Comparison of ENCODE assay signal across 11 cellular contexts in the genomic region with DNA sequence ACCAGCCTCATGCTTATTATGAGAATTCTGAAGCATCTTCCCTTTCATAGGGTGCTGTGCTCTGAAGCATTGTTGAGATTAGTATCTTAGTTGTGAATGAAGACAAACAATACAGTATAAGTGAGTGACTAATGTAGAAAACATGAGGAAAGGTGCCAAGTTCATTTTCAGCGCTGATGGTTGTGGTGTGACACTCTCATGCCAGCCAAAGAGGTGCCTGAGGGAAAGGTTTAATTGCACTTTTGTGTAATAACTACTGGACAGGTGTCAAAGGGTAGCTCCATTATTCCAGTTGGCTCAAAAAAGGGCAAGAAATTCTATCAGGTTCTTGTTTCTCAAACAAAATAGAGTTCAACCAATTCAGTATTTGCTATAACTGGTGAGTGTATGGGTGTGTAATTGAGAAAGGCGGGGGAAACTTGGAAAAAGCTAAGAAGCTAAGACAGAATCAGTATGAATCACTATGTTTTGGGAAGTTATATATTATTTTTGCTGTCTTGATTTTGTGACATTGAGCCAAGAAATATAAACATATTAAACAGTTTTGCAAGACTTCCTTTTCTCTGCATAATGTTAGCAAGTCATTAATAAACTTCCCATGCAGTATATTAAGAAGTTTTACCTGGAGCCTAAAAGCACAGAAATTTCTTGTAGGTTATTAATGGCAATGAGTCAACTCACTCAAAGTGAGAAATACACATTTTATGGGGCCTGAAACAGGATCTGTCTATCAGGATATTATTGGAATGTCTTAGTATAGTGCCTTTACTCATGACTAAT. TPM values are rescaled to one million over a fixed set of nuclear protein-coding genes. Genes with fewer than 3 reads are reported as not detected.
DNase-seq lines count a peak whose midpoint lies in the region; ATAC-seq, FAIRE-seq and TF ChIP-seq lines count a peak whose summit lies in the region.
"Had no signal": no experiment of that assay in that cellular context is flagged by ENCODE, and none has a peak within 500 bp of the region (broad histone marks: within the 10 kb centered on the region; RNA-seq: fewer than 3 reads in every experiment).

No MANE protein-coding gene starts in this region.

- peaks cover 3% of the 10 kb centered on the region; the same call in 1 of the 2 replicates for H3K9me1 ChIP-seq in IMR-90 (ENCODE audit: insufficient read depth, low read length)

- no peak overlapping the region for H4K5ac ChIP-seq in IMR-90 (ENCODE audit: low read depth, low read length)

- no peaks in the 10 kb centered on the region for H3F3A ChIP-seq in neural progenitor cell (ENCODE audit: low read depth)

- H3K36me3 Mint-ChIP-seq in neural progenitor cell = no peaks in the 10 kb centered on the region
- H3K36me3 Mint-ChIP-seq: activated CD4-positive, alpha-beta memory T cell treated with anti-CD3 and anti-CD28 coated beads for 36 hours had no signal

- no peak overlapping the region for H3K18ac ChIP-seq in IMR-90 (ENCODE audit: low read depth, low read length)

- POLR2A ChIA-PET in IMR-90 (lab: Charles Lee; ENCODE audit: unreplicated experiment) (no interaction called here), HepG2 (lab: Yijun Ruan, JAX) (no interaction called here)

- no peak overlapping the region; the same call in 1 of the 2 replicates for H3K23ac ChIP-seq in IMR-90 (ENCODE audit: low read depth, low read length)

- no peaks in the 10 kb centered on the region for H3K27me3 ChIP-seq in IMR-90 (ENCODE audit: control insufficient read depth, insufficient read depth, low read length)
- no peaks in the 10 kb centered on the region for H3K27me3 ChIP-seq in HepG2 (ENCODE audit: control insufficient read depth in 1 of 2, insufficient read depth in 2 of 2, low read length in 2 of 2)
- H3K27me3 ChIP-seq in neural progenitor cell = no peaks in the 10 kb centered on the region

- dilution Hi-C loops in IMR-90 (cut with HindIII; ENCODE audit: low sequenced_read_pairs, unreplicated experiment) = no loop called here

- H2AK5ac ChIP-seq in IMR-90 (ENCODE audit: low read depth, low read length) = peak overlapping the region; percentile 15

- H3K79me2 ChIP-seq in HepG2 (ENCODE audit: insufficient read depth, low read length) (no peaks in the 10 kb centered on the region), neural progenitor cell (ENCODE audit: low read depth) (no peaks in the 10 kb centered on the region)

- no peak overlapping the region for H2AK9ac ChIP-seq in IMR-90 (replicated peaks; ENCODE audit: low read depth, low read length, poor library complexity)

- H2BK20ac ChIP-seq in IMR-90 (ENCODE audit: low read depth, low read length) = peak overlapping the region; percentile 10; the same call in 1 of the 2 replicates

- H3K4me3 Mint-ChIP-seq in neural progenitor cell = no peak overlapping the region
- H3K4me3 Mint-ChIP-seq: activated CD4-positive, alpha-beta memory T cell treated with anti-CD3 and anti-CD28 coated beads for 36 hours; stimulated activated naive CD8-positive, alpha-beta T cell treated with anti-CD3 and anti-CD28 coated beads, Interleukin-15, Interleukin-2, amounts not matched to agents 100 ng/mL and 50 ng/mL, for 24 hours had no signal

- peak overlapping the region in 1 of 2 experiments; percentile 25; a peak in 1 of 4 replicates for H4K8ac ChIP-seq in IMR-90 (ENCODE audit: low read depth in 2 of 2, low read length in 2 of 2)

- H2BK5ac ChIP-seq in IMR-90 (ENCODE audit: low read depth, low read length, poor library complexity, severe bottlenecking) = no peak overlapping the region

- H3K4me1 Mint-ChIP-seq in neural progenitor cell = peaks cover 6% of the 10 kb centered on the region

- no peak overlapping the region for H3K4ac ChIP-seq in IMR-90 (ENCODE audit: low read depth, low read length)

- no peak overlapping the region for H3K27ac Mint-ChIP-seq in neural progenitor cell
- H3K27ac Mint-ChIP-seq: activated CD4-positive, alpha-beta memory T cell treated with anti-CD3 and anti-CD28 coated beads for 36 hours; stimulated activated naive CD8-positive, alpha-beta T cell treated with anti-CD3 and anti-CD28 coated beads, Interleukin-15, Interleukin-2, amounts not matched to agents 100 ng/mL and 50 ng/mL, for 24 hours had no signal

- no peak for TF ChIP-seq RAD21 in IMR-90 (IDR thresholded peaks at IDR 0.05; ENCODE audit: low read length)
- no peak for TF ChIP-seq RAD21 in HepG2 (CRISPR knock-in tag; IDR thresholded peaks at IDR 0.05)

- H2BK15ac ChIP-seq in IMR-90 (ENCODE audit: low read depth, low read length) = peak overlapping the region; percentile 66; the same call in 1 of the 3 replicates

- H3K4me3 ChIP-seq in IMR-90 (ENCODE audit: insufficient read depth, low read depth, low read length) (no peak overlapping the region), HepG2 (replicated peaks in 1 of 3; ENCODE audit: insufficient read depth in 1 of 3, low read depth in 2 of 3, low read length in 3 of 3) (no peak overlapping the region), neural progenitor cell (no peak overlapping the region)
- H3K4me3 ChIP-seq: skin epidermis had no signal

- peaks cover 5% of the 10 kb centered on the region; the same call in 1 of the 2 replicates for H4K20me1 ChIP-seq in IMR-90 (ENCODE audit: insufficient read depth, low read length)
- H4K20me1 ChIP-seq in HepG2 (ENCODE audit: insufficient read depth, low read length) = no peaks in the 10 kb centered on the region
- no peaks in the 10 kb centered on the region for H4K20me1 ChIP-seq in neural progenitor cell (ENCODE audit: low read depth)

- H3K4me1 ChIP-seq in IMR-90 (ENCODE audit: control insufficient read depth, insufficient read depth, low read length) (no peaks in the 10 kb centered on the region), HepG2 (ENCODE audit: insufficient read depth, low read length) (no peaks in the 10 kb centered on the region), neural progenitor cell (peaks cover 3% of the 10 kb centered on the region)

- H3K79me1 ChIP-seq in IMR-90 (ENCODE audit: low read depth in 1 of 2, low read length in 2 of 2) = peaks cover 0 to 9% of the 10 kb centered on the region in 2 experiments; a peak in 1 of 4 replicates

- H3K4me2 ChIP-seq in IMR-90 (ENCODE audit: low read depth, low read length) (peak overlapping the region; percentile 70), HepG2 (ENCODE audit: low read depth, low read length) (no peak overlapping the region), neural progenitor cell (no peak overlapping the region)

- intact Hi-C loops in IMR-90 (cut with micrococcal nuclease) = no loop called here
- intact Hi-C loops in HepG2 (cut with micrococcal nuclease; ENCODE audit: unreplicated experiment) = no loop called here

- WGBS in IMR-90 (ENCODE audit: extremely low coverage in 2 of 2, insufficient read length in 1 of 2), 2 experiments = no CpG with 5 or more reads among the region's 2 CpGs
- 0% methylated on average over 2 of the region's 2 CpGs for WGBS in HepG2 (ENCODE audit: low lambda C conversion rate)

- H3K9me3 ChIP-seq in IMR-90 (ENCODE audit: control insufficient read depth, insufficient read depth, low read length) (no peaks in the 10 kb centered on the region), HepG2 (ENCODE audit: low read length) (no peaks in the 10 kb centered on the region), neural progenitor cell (ENCODE audit: low read depth) (no peaks in the 10 kb centered on the region)

- no peak overlapping the region for H3K56ac ChIP-seq in IMR-90 (ENCODE audit: extremely low read depth, insufficient read depth, low read length)

- DNase-seq in Daoy (ENCODE audit: low read depth) = peak; percentile 82
- DNase-seq in IMR-90 = peak; percentile 90
- DNase-seq in brain pericyte (ENCODE audit: low read depth, low spot score) = peak; percentile 47
- peak; percentile 69 for DNase-seq in myocyte (ENCODE audit: low read depth)
- DNase-seq in islet precursor cell = no peak
- DNase-seq in HepG2 (ENCODE audit: low spot score) = no peak
- DNase-seq in neural progenitor cell (ENCODE audit: low spot score) = no peak
- no peak for DNase-seq in activated effector memory CD4-positive, alpha-beta T cell treated with Interleukin-2 at 50 U/mL for 16 hours
- DNase-seq: activated CD4-positive, alpha-beta memory T cell treated with anti-CD3 and anti-CD28 coated beads for 36 hours had no signal

- no peaks in the 10 kb centered on the region for H3K27me3 Mint-ChIP-seq in neural progenitor cell (ENCODE audit: insufficient read depth, low read depth)

- ATAC-seq in IMR-90 (ENCODE audit: low read depth) (peak; percentile 84), HepG2 (no peak)

- no peak overlapping the region for H3K14ac ChIP-seq in IMR-90 (replicated peaks; ENCODE audit: low read depth, low read length)

- no peak for TF ChIP-seq POLR2A in IMR-90 (IDR thresholded peaks at IDR 0.05; ENCODE audit: low read depth, low read length)
- TF ChIP-seq POLR2A in HepG2 (IDR thresholded peaks at IDR 0.05; ENCODE audit: insufficient read depth in 1 of 2, low read depth in 2 of 2, low read length in 2 of 2) = no peak

- no peak overlapping the region for H4K91ac ChIP-seq in IMR-90 (ENCODE audit: insufficient read depth, low read depth, low read length)

- CTCF ChIA-PET in IMR-90 (lab: Yijun Ruan, JAX) (no interaction called here), HepG2 (lab: Yijun Ruan, JAX; ENCODE audit: low intra/inter-chr PET ratio, low total read pairs) (no interaction called here)

- FAIRE-seq in HepG2 (lab: Jason Lieb, UNC) = no peak

- TF ChIP-seq CTCF in IMR-90 (conservative IDR thresholded peaks at IDR 0.05; ENCODE audit: low read depth, low read length) (no peak), HepG2 (CRISPR knock-in tag; IDR thresholded peaks at IDR 0.05) (no peak), neural progenitor cell (IDR thresholded peaks at IDR 0.05) (no peak)

- no peak overlapping the region for H2AFZ ChIP-seq in IMR-90 (replicated peaks; ENCODE audit: low read length, poor library complexity)
- H2AFZ ChIP-seq in HepG2 (ENCODE audit: low read length) = no peak overlapping the region
- H2AFZ ChIP-seq in neural progenitor cell (replicated peaks) = no peak overlapping the region

- peak overlapping the region; percentile 37; the same call in 1 of the 2 replicates for H2BK120ac ChIP-seq in IMR-90 (ENCODE audit: low read depth, low read length)

- H3K9me3 Mint-ChIP-seq in neural progenitor cell = no peaks in the 10 kb centered on the region
- H3K9me3 Mint-ChIP-seq: activated CD4-positive, alpha-beta memory T cell treated with anti-CD3 and anti-CD28 coated beads for 36 hours; stimulated activated naive CD8-positive, alpha-beta T cell treated with anti-CD3 and anti-CD28 coated beads, Interleukin-15, Interleukin-2, amounts not matched to agents 100 ng/mL and 50 ng/mL, for 24 hours had no signal

- TF ChIP-seq EP300 in HepG2 (IDR thresholded peaks at IDR 0.05; ENCODE audit: low read depth in 2 of 2, low read length in 2 of 2) (no peak), HepG2 (CRISPR knock-in tag; IDR thresholded peaks at IDR 0.05; ENCODE audit: borderline replicate concordance) (no peak)

- BruUV-seq in IMR-90 (replicated peaks; lab: Mats Ljungman, UMichigan) (no TSS peak), HepG2 (replicated peaks; lab: Mats Ljungman, UMichigan) (no TSS peak)

- in situ Hi-C loops in IMR-90 (cut with MboI; ENCODE audit: low sequenced_read_pairs) = no loop called here
- in situ Hi-C loops in HepG2 (cut with HindIII; ENCODE audit: extremely low pct_ligation_motif_present, low pct_unique_long_range_greater_than_20kb) = no loop called here

- H3K36me3 ChIP-seq in IMR-90 (ENCODE audit: control insufficient read depth, insufficient read depth, low read length) (no peaks in the 10 kb centered on the region), HepG2 (replicated peaks in 1 of 2; ENCODE audit: control insufficient read depth in 1 of 2, insufficient read depth in 2 of 2, low read length in 2 of 2) (no peaks in the 10 kb centered on the region), neural progenitor cell (no peaks in the 10 kb centered on the region)

- no peak overlapping the region for H3K9ac ChIP-seq in IMR-90 (ENCODE audit: low read depth, low read length)
- no peak overlapping the region for H3K9ac ChIP-seq in HepG2 (ENCODE audit: insufficient read depth, low read depth, low read length)
- H3K9ac ChIP-seq in neural progenitor cell = no peak overlapping the region

- H3K27ac ChIP-seq in IMR-90 (ENCODE audit: insufficient read depth, low read length) = no peak overlapping the region
- no peak overlapping the region for H3K27ac ChIP-seq in HepG2 (ENCODE audit: extremely low read length, insufficient read depth, low read length)
- H3K27ac ChIP-seq in neural progenitor cell = no peak overlapping the region
- H3K27ac ChIP-seq: skin epidermis had no signal

RNA-seq across cellular contexts. Expression of gene KCNK2, which starts 31.8 kb away (rescaled TPM):
- total RNA-seq in Daoy (2014; rRNA removed; shearing (Covaris generic)) = 0.80 and 1.3 TPM in 2 replicates
- total RNA-seq in IMR-90 (2012; rRNA removed) (86.9 TPM in 2 replicates), myocyte (6.9 and 8.7 TPM in 2 replicates), HepG2 (2016; rRNA removed; fragmentation: Illumina TruSeq; extraction: Trizol) (not detected in 2 replicates), neural progenitor cell (ENCODE audit: low replicate concordance) (0.50 and 1.1 TPM in 2 replicates)
- polyA plus RNA-seq in IMR-90 (2012; rRNA removed) (41.3 and 45.9 TPM in 2 replicates), HepG2 (2011; rRNA removed) (not detected in 2 replicates)
- polyA plus RNA-seq in IMR-90 (2012; cell fraction: cytosol; rRNA removed) = 10.0 and 15.0 TPM in 2 replicates
- 4.6 and 15.1 TPM in 2 replicates for polyA plus RNA-seq in IMR-90 (2012; cell fraction: nucleus; rRNA removed; ENCODE audit: low replicate concordance)
- polyA plus RNA-seq in myocyte (2012) = 2.3 TPM
- not detected in 2 replicates for total RNA-seq in HepG2 (2016; cell fraction: cytosol; rRNA removed; fragmentation: Illumina TruSeq; extraction: Trizol; ENCODE audit: low read depth)
- not detected in 2 replicates for total RNA-seq in HepG2 (2016; cell fraction: insoluble cytoplasmic fraction; rRNA removed; fragmentation: Illumina TruSeq; extraction: Trizol)
- total RNA-seq in HepG2 (2016; cell fraction: membrane; rRNA removed; fragmentation: Illumina TruSeq; extraction: Trizol) = not detected in 2 replicates
- not detected in 2 replicates for total RNA-seq in HepG2 (2016; cell fraction: nucleus; rRNA removed; fragmentation: Illumina TruSeq; extraction: Trizol)
- not detected in 2 replicates for polyA plus RNA-seq in HepG2 (2011; cell fraction: cytosol; rRNA removed)
- polyA plus RNA-seq in HepG2 (2011; cell fraction: nucleus; rRNA removed) = not detected in 2 replicates
- not detected in 2 replicates for polyA plus RNA-seq in HepG2 (2012)
- polyA plus RNA-seq in HepG2 (2016; cell fraction: cytosol; fragmentation: Illumina TruSeq; extraction: Trizol; ENCODE audit: low read depth) = not detected in 2 replicates
- polyA plus RNA-seq in HepG2 (2016; cell fraction: insoluble cytoplasmic fraction; fragmentation: Illumina TruSeq; extraction: Trizol; ENCODE audit: low read depth) = not detected in 2 replicates
- polyA plus RNA-seq in HepG2 (2016; cell fraction: membrane; fragmentation: Illumina TruSeq; extraction: Trizol; ENCODE audit: low read depth) = not detected in 2 replicates
- not detected in 2 replicates for polyA plus RNA-seq in HepG2 (2016; cell fraction: nucleus; fragmentation: Illumina TruSeq; extraction: Trizol; ENCODE audit: insufficient read depth, low read depth)
- not detected in 2 replicates for polyA minus RNA-seq in HepG2 (2011; rRNA and poly(A)+ RNA removed; ENCODE audit: low replicate concordance)
- polyA minus RNA-seq in HepG2 (2011; cell fraction: cytosol; rRNA and poly(A)+ RNA removed) = not detected in 2 replicates
- not detected in 2 replicates for polyA minus RNA-seq in HepG2 (2011; cell fraction: nucleus; rRNA and poly(A)+ RNA removed)
- total RNA-seq: activated CD4-positive, alpha-beta memory T cell treated with anti-CD3 and anti-CD28 coated beads for 36 hours had no signal

Comparison
In these comparisons a context has a peak if more than half of its experiments do, and no peak if none do; other contexts are left out.
1. DNase-seq: peak in Daoy (single experiment), IMR-90 (single experiment), brain pericyte (single experiment) and myocyte (single experiment); none in islet precursor cell (single experiment), HepG2 (single experiment), neural progenitor cell (single experiment) and activated effector memory CD4-positive, alpha-beta T cell treated with Interleukin-2 at 50 U/mL for 16 hours (single experiment).